In genomic region chr4:100823066-100823992, GRCh38 we compare ENCODE assay signal across 8 cellular contexts.
A peak's percentile ranks its signal among the peaks of the same experiment; 100 is the strongest.
DNase-seq lines count a peak whose midpoint lies in the region; ATAC-seq, FAIRE-seq and TF ChIP-seq lines count a peak whose summit lies in the region.

No MANE protein-coding gene starts in this region.

- TF ChIP-seq CTCF in CD14-positive monocyte (IDR thresholded peaks at IDR 0.05): no peak

- no peaks in the 10 kb centered on the region for H3K36me3 Mint-ChIP-seq in CD14-positive monocyte

- no peak overlapping the region for H3K4me3 Mint-ChIP-seq in CD14-positive monocyte

- peaks cover 0 to 1% (median 0%) of the 10 kb centered on the region in 3 donors for H3K27me3 Mint-ChIP-seq in CD14-positive monocyte (ENCODE audit: low read depth in 3 of 3)

- no peak overlapping the region for H3K27ac Mint-ChIP-seq in CD14-positive monocyte

- peaks cover 23% of the 10 kb centered on the region for H3K4me1 Mint-ChIP-seq in CD14-positive monocyte

- H3K9me3 Mint-ChIP-seq in CD14-positive monocyte: peaks cover 0 to under 1% (median 0%) of the 10 kb centered on the region in 7 donors

- peak; percentile 51 for FAIRE-seq in GM19239 (lab: Jason Lieb, UNC)

- DNase-seq in DMS153 treated with DMSO at 0.1 percent for 48 hours (lab: John Stamatoyannopoulos, UW; ENCODE audit: unreplicated experiment): peak; percentile 41
- no peak for DNase-seq in GM19239 (ENCODE audit: insufficient read length, low spot score)
- DNase-seq in amniotic epithelial cell (ENCODE audit: low read depth): peak; percentile 49
- DNase-seq in NCI-H524 (lab: John Stamatoyannopoulos, UW): no peak
- no peak for DNase-seq in medulla oblongata (ENCODE audit: extremely low spot score)
- DNase-seq in midbrain (lab: John Stamatoyannopoulos, UW): no peak
- DNase-seq in CD14-positive monocyte (ENCODE audit: low spot score): no peak

- peak; percentile 75 for ATAC-seq in HG03097 (IDR thresholded peaks at IDR 0.05; ENCODE audit: low FRiP score, unreplicated experiment)

- intact Hi-C loops in CD14-positive monocyte (cut with micrococcal nuclease): no loop called here

Comparison
In these comparisons a context has a peak if more than half of its experiments do, and no peak if none do; other contexts are left out.
1. DNase-seq: peak in DMS153 treated with DMSO at 0.1 percent for 48 hours (single experiment) and amniotic epithelial cell (single experiment); none in GM19239 (single experiment), NCI-H524 (0 of 2), medulla oblongata (single experiment), midbrain (single experiment) and CD14-positive monocyte (single experiment).